In genomic region chr1:229624906-229625871, GRCh38 we compare ENCODE assay signal across 1 cellular context.
TF ChIP-seq lines count a peak whose summit lies in the region.

No MANE protein-coding gene starts in this region.

TF ChIP-seq in HepG2, 621 proteins besides CTCF, POLR2A, EP300 and RAD21 (continued from another document and continues in another):
- TF ChIP-seq ZBTB40 (IDR thresholded peaks at IDR 0.05) = no peak
- TF ChIP-seq ZBTB40 (CRISPR knock-in tag; IDR thresholded peaks at IDR 0.05) = 0 out of 2 replicates have a peak, but pooled peaks have one; percentile 68
- no peak for TF ChIP-seq ZNF326 (CRISPR knock-in tag; IDR thresholded peaks at IDR 0.05; ENCODE audit: borderline replicate concordance)
- 0 out of 2 replicates have a peak, but pooled peaks have one; percentile 24 for TF ChIP-seq ZNF292 (CRISPR knock-in tag; IDR thresholded peaks at IDR 0.05; ENCODE audit: borderline replicate concordance, low read depth)
- TF ChIP-seq ZNF549 (CRISPR knock-in tag; IDR thresholded peaks at IDR 0.05) = no peak
- TF ChIP-seq TCF12 (IDR thresholded peaks at IDR 0.05) = no peak
- TF ChIP-seq TCF12 (CRISPR knock-in tag; IDR thresholded peaks at IDR 0.05) = no peak
- TF ChIP-seq GATAD1 (CRISPR knock-in tag; IDR thresholded peaks at IDR 0.05) = peak; percentile 9; the same call in 1 of the 2 replicates
- TF ChIP-seq NFE2 (CRISPR knock-in tag; IDR thresholded peaks at IDR 0.05) = no peak
- TF ChIP-seq RNF219 (CRISPR knock-in tag; IDR thresholded peaks at IDR 0.05) = no peak
- no peak for TF ChIP-seq AHDC1 (CRISPR knock-in tag; IDR thresholded peaks at IDR 0.05; ENCODE audit: borderline replicate concordance)
- no peak for TF ChIP-seq ZNF180 (CRISPR knock-in tag; IDR thresholded peaks at IDR 0.05; ENCODE audit: borderline replicate concordance, low read depth)
- no peak for TF ChIP-seq ZBTB26 (CRISPR knock-in tag; IDR thresholded peaks at IDR 0.05; ENCODE audit: borderline replicate concordance)
- TF ChIP-seq ZNF589 (CRISPR knock-in tag; conservative IDR thresholded peaks at IDR 0.05) = no peak
- TF ChIP-seq ZNF460 (CRISPR knock-in tag; IDR thresholded peaks at IDR 0.05; ENCODE audit: borderline replicate concordance) = no peak
- TF ChIP-seq SRF (IDR thresholded peaks at IDR 0.05; ENCODE audit: low read depth, low read length) = no peak
- TF ChIP-seq SALL2 (CRISPR knock-in tag; IDR thresholded peaks at IDR 0.05) = no peak
- no peak for TF ChIP-seq ZNF235 (CRISPR knock-in tag; IDR thresholded peaks at IDR 0.05; ENCODE audit: borderline replicate concordance)
- TF ChIP-seq ZNF274 (CRISPR knock-in tag; IDR thresholded peaks at IDR 0.05) = peak; percentile 56; the same call in 1 of the 2 replicates
- TF ChIP-seq NR3C1 (CRISPR knock-in tag; IDR thresholded peaks at IDR 0.05) = no peak
- TF ChIP-seq IRF2 (CRISPR knock-in tag; IDR thresholded peaks at IDR 0.05) = no peak
- TF ChIP-seq STAT6 (CRISPR knock-in tag; IDR thresholded peaks at IDR 0.05; ENCODE audit: borderline replicate concordance) = no peak
- TF ChIP-seq ATM (IDR thresholded peaks at IDR 0.05; ENCODE audit: borderline replicate concordance) = no peak
- TF ChIP-seq ZFAT (CRISPR knock-in tag; conservative IDR thresholded peaks at IDR 0.05) = no peak
- no peak for TF ChIP-seq SOX6 (IDR thresholded peaks at IDR 0.05)
- TF ChIP-seq SOX6 (CRISPR knock-in tag; IDR thresholded peaks at IDR 0.05) = no peak
- no peak for TF ChIP-seq MAFK (conservative IDR thresholded peaks at IDR 0.05 in 1 of 2, IDR thresholded peaks at IDR 0.05 in 1 of 2; ENCODE audit: low read length in 2 of 2)
- no peak for TF ChIP-seq FOXO4 (CRISPR knock-in tag; conservative IDR thresholded peaks at IDR 0.05)
- no peak for TF ChIP-seq ZXDC (CRISPR knock-in tag; IDR thresholded peaks at IDR 0.05)
- TF ChIP-seq ZNF567 (CRISPR knock-in tag; IDR thresholded peaks at IDR 0.05; ENCODE audit: borderline replicate concordance) = no peak
- no peak for TF ChIP-seq ZMYM2 (CRISPR knock-in tag; IDR thresholded peaks at IDR 0.05)
- no peak for TF ChIP-seq GTF2F1 (IDR thresholded peaks at IDR 0.05; ENCODE audit: low read length)
- 0 out of 2 replicates have a peak, but pooled peaks have one; percentile 36 for TF ChIP-seq ZKSCAN8 (CRISPR knock-in tag; IDR thresholded peaks at IDR 0.05; ENCODE audit: borderline replicate concordance)
